In the genomic region with DNA sequence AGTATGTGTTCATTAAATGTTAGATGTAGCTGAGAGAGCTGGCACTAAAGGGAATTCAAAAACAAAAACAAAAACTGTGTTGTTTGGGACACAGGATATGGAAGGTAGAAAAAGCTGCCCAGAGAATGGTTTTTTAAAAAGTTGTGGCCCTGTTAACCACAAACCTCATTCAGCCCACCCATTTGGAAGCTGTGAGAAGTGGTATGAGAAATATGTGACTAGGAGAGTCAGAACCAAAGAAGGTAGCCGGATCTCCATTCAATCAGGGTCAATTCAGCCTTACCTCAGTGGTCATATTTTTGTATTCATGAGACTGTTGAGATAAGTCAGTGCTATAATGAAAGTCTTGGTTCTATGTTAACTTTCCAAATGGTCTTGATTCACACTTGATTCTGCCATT, we compare ENCODE assay signal across 13 cellular contexts. TPM values are rescaled to one million over a fixed set of nuclear protein-coding genes. Genes with fewer than 3 reads are reported as not detected.
DNase-seq lines count a peak whose midpoint lies in the region; ATAC-seq, FAIRE-seq and TF ChIP-seq lines count a peak whose summit lies in the region.
"Had no signal": no experiment of that assay in that cellular context is flagged by ENCODE, and none has a peak within 500 bp of the region (broad histone marks: within the 10 kb centered on the region; RNA-seq: fewer than 3 reads in every experiment).

No MANE protein-coding gene starts in this region.

- H3K9ac ChIP-seq in astrocyte (ENCODE audit: low read length): no peak overlapping the region

- H3K27me3 ChIP-seq in astrocyte (ENCODE audit: insufficient read depth, low read length) (peaks cover 24% of the 10 kb centered on the region), spleen (replicated peaks in 1 of 7) (no peaks in the 10 kb centered on the region)

- no peak overlapping the region for H3K4me3 Mint-ChIP-seq in astrocyte (ENCODE audit: unreplicated experiment)

- peaks cover 3% of the 10 kb centered on the region for H3K36me3 Mint-ChIP-seq in astrocyte (ENCODE audit: low read depth, unreplicated experiment)

- TF ChIP-seq CTCF in astrocyte (IDR thresholded peaks at IDR 0.05; ENCODE audit: insufficient read depth, low read depth, low read length) (no peak), spleen (IDR thresholded peaks at IDR 0.05 in 8 of 11, conservative IDR thresholded peaks at IDR 0.05 in 3 of 11) (no peak)

- H3K4me3 ChIP-seq in astrocyte (ENCODE audit: insufficient read depth, low read depth, low read length) (no peak overlapping the region), spleen (no peak overlapping the region)

- TF ChIP-seq POLR2A in spleen (IDR thresholded peaks at IDR 0.05): no peak

- no peaks in the 10 kb centered on the region for H4K20me1 ChIP-seq in astrocyte (ENCODE audit: insufficient read depth, low read length)

- DNase-seq in GM19239 (ENCODE audit: insufficient read length, low spot score) (no peak), astrocyte (ENCODE audit: low read depth) (peak; percentile 89), spleen (no peak), NCI-H1105 treated with DMSO at 0.1 percent for 48 hours (lab: John Stamatoyannopoulos, UW) (no peak), T1000 (lab: John Stamatoyannopoulos, UW) (no peak)
- DNase-seq: activated CD8-positive, alpha-beta memory T cell treated with anti-CD3 and anti-CD28 coated beads, Interleukin-2, amount 50 U/mL, for 48 hours; DMS153; KG1; PC-3; stimulated activated CD8-positive, alpha-beta memory T cell treated with anti-CD3 and anti-CD28 coated beads, Interleukin-4, amount 100 ng/mL, for 48 hours; T-helper 9 cell had no signal

- FAIRE-seq in GM19239 (lab: Jason Lieb, UNC): peak; percentile 66
- no peak for FAIRE-seq in astrocyte (lab: Jason Lieb, UNC)

- intact Hi-C loops in spleen (cut with DNase I; ENCODE audit: low total_unique reads): no loop called here

- H3K27ac ChIP-seq in astrocyte (ENCODE audit: low read depth, low read length): peak overlapping the region; percentile 61
- H3K27ac ChIP-seq in spleen: peak overlapping the region in 7 of 8 donors; percentile 71 to 91 (median 85)

- H3K9me3 ChIP-seq in astrocyte (ENCODE audit: insufficient read depth, low read depth, low read length): no peaks in the 10 kb centered on the region
- no peaks in the 10 kb centered on the region for H3K9me3 ChIP-seq in spleen

- H3K27ac Mint-ChIP-seq in astrocyte (ENCODE audit: unreplicated experiment): peak overlapping the region; percentile 94

- peaks cover 26% of the 10 kb centered on the region for H3K4me1 ChIP-seq in astrocyte (ENCODE audit: insufficient read depth, low read length)
- H3K4me1 ChIP-seq in spleen: peaks cover 25 to 86% (median 68%) of the 10 kb centered on the region in 6 donors

- ATAC-seq in HG03354 (IDR thresholded peaks at IDR 0.05; ENCODE audit: poor library complexity, severe bottlenecking, unreplicated experiment) (peak; percentile 49), HG02571 (IDR thresholded peaks at IDR 0.05; ENCODE audit: unreplicated experiment) (no peak)
- ATAC-seq: PC-3 had no signal

- H3K4me1 Mint-ChIP-seq in astrocyte (ENCODE audit: low read depth, unreplicated experiment): peaks cover 60% of the 10 kb centered on the region

- peak overlapping the region; percentile 18 for H3K4me2 ChIP-seq in astrocyte (ENCODE audit: low read length)

- H3K36me3 ChIP-seq in astrocyte (ENCODE audit: insufficient read depth, low read length) (no peaks in the 10 kb centered on the region), spleen (peaks cover 0 to 21% (median 4%) of the 10 kb centered on the region in 6 donors)

- no peaks in the 10 kb centered on the region for H3K27me3 Mint-ChIP-seq in astrocyte (ENCODE audit: low read depth, unreplicated experiment)

- no peaks in the 10 kb centered on the region for H3K9me3 Mint-ChIP-seq in astrocyte (ENCODE audit: unreplicated experiment)

- no peak overlapping the region for H2AFZ ChIP-seq in astrocyte (ENCODE audit: low read depth, low read length)

- 69 to 80% (median 76%) methylated on average over 1 of the region's 1 CpG for WGBS in spleen, 5 donors

- H3K79me2 ChIP-seq in astrocyte (ENCODE audit: insufficient read depth, low read length): no peaks in the 10 kb centered on the region

RNA-seq across cellular contexts. Expression of a gene that starts 29.8 kb away (rescaled TPM):
- 87.8 and 95.0 TPM in 2 replicates for total RNA-seq in astrocyte
- total RNA-seq in spleen: 100 to 1,000 TPM in 1 of 7 donors, 10 to 100 TPM in 6; 45.1 to 128 (median 65.3) TPM
- 10 to 100 TPM; 32.3 to 72.3 (median 55.9) TPM for polyA plus RNA-seq in spleen

RNA-seq across cellular contexts. Expression of a gene that starts 53.2 kb away (rescaled TPM):
- total RNA-seq in astrocyte (20.3 and 23.7 TPM in 2 replicates), spleen (10 to 100 TPM; 20.8 to 34.5 (median 26.8) TPM)
- polyA plus RNA-seq in spleen: 10 to 100 TPM; 10.1 to 26.1 (median 25.2) TPM
